20 cellular contexts compared by ENCODE assay signal in the genomic region with DNA sequence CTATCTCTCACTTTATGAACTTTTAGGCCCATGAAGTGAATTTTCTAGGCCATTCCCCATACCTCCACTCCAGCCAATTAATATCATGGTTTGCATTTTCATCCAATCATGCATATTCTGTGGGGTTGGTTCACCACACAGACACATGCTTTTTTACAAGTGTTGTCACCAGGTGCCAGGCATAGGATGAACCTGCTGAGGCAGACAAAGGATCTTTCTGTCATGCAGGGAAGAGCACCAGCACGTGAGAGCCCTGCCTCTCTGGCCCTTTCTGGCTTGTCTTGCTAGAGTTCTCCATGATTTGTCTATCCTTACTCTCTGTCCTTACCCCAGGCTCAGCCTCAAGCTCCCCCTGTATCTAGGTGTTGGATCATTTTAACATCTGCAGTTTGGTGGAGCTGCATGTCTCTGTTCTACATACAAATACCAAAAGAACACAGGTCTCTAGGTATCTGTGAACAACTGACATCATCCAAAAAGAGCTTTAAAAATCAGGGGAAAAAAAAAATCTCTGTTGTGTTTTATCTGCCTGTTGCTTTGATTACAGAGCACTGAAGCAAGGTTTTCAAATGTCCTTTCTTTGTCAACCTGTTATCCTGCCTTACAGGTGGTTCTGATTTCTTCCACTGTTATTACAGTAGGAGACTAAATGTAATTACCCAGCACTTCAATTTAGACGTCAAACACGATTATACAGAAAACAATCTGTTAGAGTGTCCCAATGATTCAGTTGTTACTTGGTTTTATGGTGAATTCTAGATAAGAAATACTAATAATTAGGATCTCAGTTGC.
"Had no signal": no experiment of that assay in that cellular context is flagged by ENCODE, and none has a peak within 500 bp of the region (broad histone marks: within the 10 kb centered on the region; RNA-seq: fewer than 3 reads in every experiment).

No MANE protein-coding gene starts in this region.

- H3K27ac Mint-ChIP-seq: activated CD4-positive, alpha-beta memory T cell treated with anti-CD3 and anti-CD28 coated beads, Interleukin-2, amount 10 ng/mL, durations not matched to agents 7 days and 5 days; activated CD4-positive, alpha-beta T cell treated with anti-CD3 and anti-CD28 coated beads for 36 hours; activated naive CD8-positive, alpha-beta T cell; mesothelial cell of epicardium had no signal

- ATAC-seq: activated CD4-positive, alpha-beta T cell treated with anti-CD3 and anti-CD28 coated beads for 36 hours; lower lobe of right lung; pancreas had no signal

- H3K36me3 Mint-ChIP-seq: brain, mesothelial cell of epicardium had no signal

- H3K4me3 ChIP-seq: lower lobe of right lung, neural progenitor cell, pancreas, thyroid gland, vagina had no signal

- H3K4me3 Mint-ChIP-seq: activated CD4-positive, alpha-beta memory T cell treated with anti-CD3 and anti-CD28 coated beads, Interleukin-2, amount 10 ng/mL, durations not matched to agents 7 days and 5 days; activated CD4-positive, alpha-beta T cell treated with anti-CD3 and anti-CD28 coated beads for 36 hours; activated naive CD8-positive, alpha-beta T cell; brain; mesothelial cell of epicardium; neural progenitor cell had no signal

- H3K4me2 ChIP-seq: neural progenitor cell had no signal

- H3K9me3 ChIP-seq: lower lobe of right lung, pancreas, thyroid gland, vagina had no signal

- H3K27me3 Mint-ChIP-seq: activated CD4-positive, alpha-beta memory T cell treated with anti-CD3 and anti-CD28 coated beads, Interleukin-2, amount 10 ng/mL, durations not matched to agents 7 days and 5 days had no signal

- H3K36me3 ChIP-seq: lower lobe of right lung, neural progenitor cell, pancreas, thyroid gland, vagina had no signal

- H3K4me1 ChIP-seq: lower lobe of right lung, pancreas, vagina had no signal

- DNase-seq: activated CD4-positive, alpha-beta memory T cell treated with anti-CD3 and anti-CD28 coated beads, Interleukin-2, amount 10 ng/mL, durations not matched to agents 7 days and 5 days; activated CD4-positive, alpha-beta T cell treated with anti-CD3 and anti-CD28 coated beads for 36 hours; activated gamma-delta T cell; activated T-cell treated with anti-CD3 and anti-CD28 coated beads, Interleukin-2, amount 50 U/mL, for 48 hours; amygdala; cerebellar nuclear complex; dermis blood vessel endothelial cell; hippocampal formation; kidney glomerular epithelial cell; lower lobe of right lung; pancreas; retina; stimulated activated CD4-positive, alpha-beta T cell treated with anti-CD3 and anti-CD28 coated beads, Interleukin-4, amount 100 ng/mL, for 4 hours; thyroid gland had no signal

- H3K27me3 ChIP-seq: neural progenitor cell, thyroid gland, vagina had no signal

- H3K9me3 Mint-ChIP-seq: activated CD4-positive, alpha-beta memory T cell treated with anti-CD3 and anti-CD28 coated beads, Interleukin-2, amount 10 ng/mL, durations not matched to agents 7 days and 5 days; mesothelial cell of epicardium; neural progenitor cell had no signal

- H3K27ac ChIP-seq: lower lobe of right lung, neural progenitor cell, pancreas, thyroid gland, vagina, VCaP had no signal

- H2AFZ ChIP-seq: neural progenitor cell had no signal
